In the genomic region with DNA sequence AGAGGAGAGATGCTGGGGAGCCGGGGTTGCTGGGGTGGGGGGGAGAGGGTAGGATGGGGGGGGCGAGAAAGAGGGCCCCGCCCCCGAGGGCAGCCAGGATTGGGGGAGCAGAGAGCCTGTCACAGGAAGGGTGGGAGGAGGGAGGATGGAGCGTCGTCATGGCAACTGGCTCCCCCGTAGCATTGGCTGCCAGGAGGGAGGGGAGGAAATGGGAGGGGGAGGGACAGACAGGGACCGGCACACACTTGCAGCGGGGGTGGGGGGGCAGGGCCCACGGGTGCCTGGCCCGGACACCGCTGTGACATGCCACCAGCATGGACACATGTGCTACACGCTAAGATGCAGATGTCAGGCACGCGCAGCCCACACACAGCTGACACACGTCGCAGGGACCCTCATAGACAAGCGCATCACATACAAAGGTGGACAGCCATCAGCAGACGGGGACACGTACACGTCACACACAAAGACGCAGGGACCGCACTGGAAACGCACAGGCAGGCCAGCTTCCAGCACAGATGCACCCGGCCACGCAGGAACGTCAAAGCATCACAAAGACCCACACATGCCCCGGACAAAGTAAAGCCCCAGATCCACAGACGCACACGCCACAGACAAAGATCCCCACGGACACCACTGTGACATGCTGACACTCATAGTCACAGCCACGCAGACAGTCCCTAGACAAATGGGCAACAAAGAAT, we compare ENCODE assay signal across 8 cellular contexts. TPM values are rescaled to one million over a fixed set of nuclear protein-coding genes. Genes with fewer than 3 reads are reported as not detected.
A peak's percentile ranks its signal among the peaks of the same experiment; 100 is the strongest.
DNase-seq lines count a peak whose midpoint lies in the region; ATAC-seq and TF ChIP-seq lines count a peak whose summit lies in the region.

A gene with protein sequence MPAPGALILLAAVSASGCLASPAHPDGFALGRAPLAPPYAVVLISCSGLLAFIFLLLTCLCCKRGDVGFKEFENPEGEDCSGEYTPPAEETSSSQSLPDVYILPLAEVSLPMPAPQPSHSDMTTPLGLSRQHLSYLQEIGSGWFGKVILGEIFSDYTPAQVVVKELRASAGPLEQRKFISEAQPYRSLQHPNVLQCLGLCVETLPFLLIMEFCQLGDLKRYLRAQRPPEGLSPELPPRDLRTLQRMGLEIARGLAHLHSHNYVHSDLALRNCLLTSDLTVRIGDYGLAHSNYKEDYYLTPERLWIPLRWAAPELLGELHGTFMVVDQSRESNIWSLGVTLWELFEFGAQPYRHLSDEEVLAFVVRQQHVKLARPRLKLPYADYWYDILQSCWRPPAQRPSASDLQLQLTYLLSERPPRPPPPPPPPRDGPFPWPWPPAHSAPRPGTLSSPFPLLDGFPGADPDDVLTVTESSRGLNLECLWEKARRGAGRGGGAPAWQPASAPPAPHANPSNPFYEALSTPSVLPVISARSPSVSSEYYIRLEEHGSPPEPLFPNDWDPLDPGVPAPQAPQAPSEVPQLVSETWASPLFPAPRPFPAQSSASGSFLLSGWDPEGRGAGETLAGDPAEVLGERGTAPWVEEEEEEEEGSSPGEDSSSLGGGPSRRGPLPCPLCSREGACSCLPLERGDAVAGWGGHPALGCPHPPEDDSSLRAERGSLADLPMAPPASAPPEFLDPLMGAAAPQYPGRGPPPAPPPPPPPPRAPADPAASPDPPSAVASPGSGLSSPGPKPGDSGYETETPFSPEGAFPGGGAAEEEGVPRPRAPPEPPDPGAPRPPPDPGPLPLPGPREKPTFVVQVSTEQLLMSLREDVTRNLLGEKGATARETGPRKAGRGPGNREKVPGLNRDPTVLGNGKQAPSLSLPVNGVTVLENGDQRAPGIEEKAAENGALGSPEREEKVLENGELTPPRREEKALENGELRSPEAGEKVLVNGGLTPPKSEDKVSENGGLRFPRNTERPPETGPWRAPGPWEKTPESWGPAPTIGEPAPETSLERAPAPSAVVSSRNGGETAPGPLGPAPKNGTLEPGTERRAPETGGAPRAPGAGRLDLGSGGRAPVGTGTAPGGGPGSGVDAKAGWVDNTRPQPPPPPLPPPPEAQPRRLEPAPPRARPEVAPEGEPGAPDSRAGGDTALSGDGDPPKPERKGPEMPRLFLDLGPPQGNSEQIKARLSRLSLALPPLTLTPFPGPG (N-terminal part only) (minus strand): TSS at position 36 of the 704 bp plus-strand sequence. CDS start 259 bp downstream, outside the sequence.

- peak; percentile 68 for ATAC-seq in CD8-positive, alpha-beta T cell

- no peaks in the 10 kb centered on the region for H3K36me3 ChIP-seq in CD8-positive, alpha-beta T cell (ENCODE audit: insufficient read depth, low read length)
- no peaks in the 10 kb centered on the region for H3K36me3 ChIP-seq in testis (ENCODE audit: low read depth, missing control alignments)

- TF ChIP-seq POLR2A in testis (IDR thresholded peaks at IDR 0.05) = no peak

- intact Hi-C loops in CD8-positive, alpha-beta T cell (cut with DNase I, micrococcal nuclease) = loop anchor here (1.0 to 10.0 kb wide), 14 partner anchors 10 to 483 kb away; a partner anchor contains a TSS
- intact Hi-C loops in testis (cut with DNase I; ENCODE audit: low total_unique reads) = no loop called here

- no peaks in the 10 kb centered on the region for H3K9me3 ChIP-seq in CD8-positive, alpha-beta T cell (ENCODE audit: low read length)
- H3K9me3 ChIP-seq in testis = no peaks in the 10 kb centered on the region

- H3K4me1 Mint-ChIP-seq in CD8-positive, alpha-beta T cell (ENCODE audit: low read depth) = peaks cover 18% of the 10 kb centered on the region
- H3K4me1 Mint-ChIP-seq in nephron = peaks cover 5% of the 10 kb centered on the region

- TF ChIP-seq CTCF in CD8-positive, alpha-beta T cell (IDR thresholded peaks at IDR 0.05) = no peak
- TF ChIP-seq CTCF in nephron (IDR thresholded peaks at IDR 0.05; ENCODE audit: unreplicated experiment in 3 of 3) = no peak
- no peak for TF ChIP-seq CTCF in testis (IDR thresholded peaks at IDR 0.05)

- DNase-seq in CD8-positive, alpha-beta T cell = peak; percentile 75 to 94 (median 83)
- DNase-seq in NCI-H1105 (lab: John Stamatoyannopoulos, UW) (peak; percentile 85), cerebellum (ENCODE audit: low spot score) (peak; percentile 99), testis (peak; percentile 58), kidney glomerular epithelial cell (lab: John Stamatoyannopoulos, UW) (no peak), 8988T (no peak)
- peak; percentile 67 for DNase-seq in activated CD4-positive, alpha-beta T cell treated with anti-CD3 and anti-CD28 coated beads for 1 hour

- H3K27ac Mint-ChIP-seq in CD8-positive, alpha-beta T cell = peak within 1 kb of the TSS; percentile 82
- no peak within 1 kb of the TSS for H3K27ac Mint-ChIP-seq in nephron

- peak within 1 kb of the TSS; percentile 36 for H3K27ac ChIP-seq in CD8-positive, alpha-beta T cell (ENCODE audit: low read depth, low read length)
- no peak within 1 kb of the TSS for H3K27ac ChIP-seq in testis

- WGBS in testis, 2 donors = 6% methylated on average over 25 to 29 of the region's 32 CpGs

- peaks cover 23% of the 10 kb centered on the region for H3K4me1 ChIP-seq in CD8-positive, alpha-beta T cell (ENCODE audit: insufficient read depth, low read length)
- peaks cover 8% of the 10 kb centered on the region for H3K4me1 ChIP-seq in testis

- no peaks in the 10 kb centered on the region for H3K27me3 ChIP-seq in CD8-positive, alpha-beta T cell (ENCODE audit: insufficient read depth, low read length)
- H3K27me3 ChIP-seq in testis = no peaks in the 10 kb centered on the region

- H3K9me3 Mint-ChIP-seq in CD8-positive, alpha-beta T cell = no peaks in the 10 kb centered on the region
- no peaks in the 10 kb centered on the region for H3K9me3 Mint-ChIP-seq in nephron

- H3K36me3 Mint-ChIP-seq in CD8-positive, alpha-beta T cell = peaks cover 18% of the 10 kb centered on the region
- no peaks in the 10 kb centered on the region for H3K36me3 Mint-ChIP-seq in nephron (ENCODE audit: low read depth)

- POLR2A ChIA-PET in CD8-positive, alpha-beta T cell (lab: Charles Lee) = interaction anchor here (0.6 kb wide), 1 partner anchor 60 kb away, joined by 3 read pairs; no protein-coding TSS in a partner anchor

- H3K4me3 Mint-ChIP-seq in CD8-positive, alpha-beta T cell = peak within 1 kb of the TSS; percentile 88
- H3K4me3 Mint-ChIP-seq in nephron = peak within 1 kb of the TSS; percentile 81 to 83 (median 82)

- CTCF ChIA-PET in CD8-positive, alpha-beta T cell (lab: Charles Lee) = interaction anchor here (1.0 kb wide), 2 partner anchors 22 to 97 kb away, joined by 3 read pairs; no protein-coding TSS in a partner anchor

- H3K4me3 ChIP-seq in CD8-positive, alpha-beta T cell (ENCODE audit: low read depth, low read length) = peak within 1 kb of the TSS; percentile 63
- peak within 1 kb of the TSS in 1 of 2 donors; percentile 26 for H3K4me3 ChIP-seq in testis

- H3K27me3 Mint-ChIP-seq in CD8-positive, alpha-beta T cell (ENCODE audit: low read depth) = no peaks in the 10 kb centered on the region
- H3K27me3 Mint-ChIP-seq in nephron (ENCODE audit: low read depth) = peaks cover 24% of the 10 kb centered on the region

RNA-seq across cellular contexts. Expression of the gene that starts here (rescaled TPM):
- total RNA-seq in CD8-positive, alpha-beta T cell = 10 to 100 TPM; 13.7 to 16.9 TPM
- total RNA-seq in cerebellum (7.0 TPM), testis (1 to 10 TPM in 1 of 2 donors, under 1 TPM in 1; 0.62 to 1.7 TPM)
- 0.96 TPM for polyA plus RNA-seq in testis (ENCODE audit: insufficient read depth, low read depth, low replicate concordance)

Comparison
In these comparisons a context has a peak if more than half of its experiments do, and no peak if none do; other contexts are left out.
1. DNase-seq: peak in CD8-positive, alpha-beta T cell (7 of 7), NCI-H1105 (single experiment), activated CD4-positive, alpha-beta T cell treated with anti-CD3 and anti-CD28 coated beads for 1 hour (single experiment), cerebellum (single experiment) and testis (single experiment); none in kidney glomerular epithelial cell (single experiment) and 8988T (single experiment).